In the genomic region with DNA sequence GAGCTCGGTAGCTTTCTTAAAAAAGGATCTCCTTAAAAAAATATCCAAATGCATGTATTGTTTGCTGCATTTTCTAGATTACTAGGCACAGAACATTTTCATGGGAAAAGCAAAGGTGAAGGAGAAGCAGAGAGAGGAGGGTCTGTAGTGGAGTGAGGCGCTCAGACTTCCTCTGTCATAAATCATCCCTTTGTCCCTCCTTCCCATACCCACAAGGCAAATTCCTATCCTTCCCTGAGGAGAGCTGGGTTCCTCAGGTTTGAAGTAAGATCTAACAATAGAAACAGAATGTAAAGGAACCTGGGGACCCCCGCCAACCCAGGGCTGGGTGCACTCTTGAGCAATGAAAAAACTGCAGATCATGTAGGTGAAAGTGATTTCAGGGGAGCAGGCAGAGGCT, we compare ENCODE assay signal across 1 cellular context.
TF ChIP-seq lines count a peak whose summit lies in the region.

No MANE protein-coding gene starts in this region.

TF ChIP-seq in GM23338, 12 proteins besides CTCF, POLR2A, EP300 and RAD21 (continued from another document):
- TF ChIP-seq REST (IDR thresholded peaks at IDR 0.05; ENCODE audit: unreplicated experiment) (no peak), ETS1 (IDR thresholded peaks at IDR 0.05) (no peak), STAT1 (IDR thresholded peaks at IDR 0.05; ENCODE audit: unreplicated experiment) (no peak), NANOG (IDR thresholded peaks at IDR 0.05; ENCODE audit: borderline replicate concordance) (no peak), ZNF114 (CRISPR knock-in tag; IDR thresholded peaks at IDR 0.05) (no peak)
